ENCODE assay signal across 1 cellular context in genomic region chr6:70398783-70399730, GRCh38.
A peak's percentile ranks its signal among the peaks of the same experiment; 100 is the strongest.
TF ChIP-seq lines count a peak whose summit lies in the region.

No MANE protein-coding gene starts in this region.

TF ChIP-seq in HepG2, 621 proteins besides CTCF, POLR2A, EP300 and RAD21 (continued from another document):
- TF ChIP-seq HNF1A (IDR thresholded peaks at IDR 0.05; ENCODE audit: low read depth) (peak; percentile 90), HNF1A (CRISPR knock-in tag; IDR thresholded peaks at IDR 0.05; ENCODE audit: borderline replicate concordance) (peak; percentile 92), KMT2B (CRISPR knock-in tag; IDR thresholded peaks at IDR 0.05) (peak; percentile 52; the same call in 1 of the 2 replicates), MAFF (IDR thresholded peaks at IDR 0.05; ENCODE audit: low read depth, low read length) (peak; percentile 84), HOMEZ (CRISPR knock-in tag; IDR thresholded peaks at IDR 0.05; ENCODE audit: low read depth) (peak; percentile 64; the same call in 1 of the 2 replicates), CAMTA2 (CRISPR knock-in tag; IDR thresholded peaks at IDR 0.05; ENCODE audit: borderline replicate concordance) (no peak), FOSL1 (CRISPR knock-in tag; IDR thresholded peaks at IDR 0.05; ENCODE audit: borderline replicate concordance) (peak; percentile 71; the same call in 1 of the 2 replicates), FLYWCH1 (CRISPR knock-in tag; IDR thresholded peaks at IDR 0.05) (no peak), HES4 (CRISPR knock-in tag; IDR thresholded peaks at IDR 0.05; ENCODE audit: borderline replicate concordance) (no peak), HIVEP1 (CRISPR knock-in tag; IDR thresholded peaks at IDR 0.05) (no peak), DNMT3B (CRISPR knock-in tag; conservative IDR thresholded peaks at IDR 0.05) (peak; percentile 75; the same call in 1 of the 2 replicates), TGIF2 (CRISPR knock-in tag; IDR thresholded peaks at IDR 0.05) (0 out of 2 replicates have a peak, but pooled peaks have one; percentile 48), EHMT2 (IDR thresholded peaks at IDR 0.05; ENCODE audit: borderline replicate concordance, low read depth, low read length) (no peak; the same call in 1 of the 2 replicates), EED (CRISPR knock-in tag; IDR thresholded peaks at IDR 0.05) (no peak), JARID2 (CRISPR knock-in tag; IDR thresholded peaks at IDR 0.05; ENCODE audit: insufficient replicate concordance) (no peak), ZBTB7B (CRISPR knock-in tag; IDR thresholded peaks at IDR 0.05) (0 out of 2 replicates have a peak, but pooled peaks have one; percentile 25), DRAP1 (CRISPR knock-in tag; IDR thresholded peaks at IDR 0.05) (peak; percentile 63), CREB1 (IDR thresholded peaks at IDR 0.05) (no peak), CREB1 (CRISPR knock-in tag; IDR thresholded peaks at IDR 0.05) (peak; percentile 72), CREM (IDR thresholded peaks at IDR 0.05) (peak; percentile 68; the same call in 1 of the 2 replicates), CREM (CRISPR knock-in tag; IDR thresholded peaks at IDR 0.05) (no peak), NFE2L2 (IDR thresholded peaks at IDR 0.05; ENCODE audit: low read length) (peak; percentile 19; the same call in 1 of the 2 replicates), CEBPB (IDR thresholded peaks at IDR 0.05; ENCODE audit: borderline replicate concordance, low read depth, low read length) (peak; percentile 85)
